ENCODE assay signal across 1 cellular context in genomic region chr9:99000480-99001395, GRCh38.
TF ChIP-seq lines count a peak whose summit lies in the region.

No MANE protein-coding gene starts in this region.

TF ChIP-seq in WTC11, 78 proteins besides CTCF, POLR2A, EP300 and RAD21 (continued from another document):
- TF ChIP-seq, protein P1, sequence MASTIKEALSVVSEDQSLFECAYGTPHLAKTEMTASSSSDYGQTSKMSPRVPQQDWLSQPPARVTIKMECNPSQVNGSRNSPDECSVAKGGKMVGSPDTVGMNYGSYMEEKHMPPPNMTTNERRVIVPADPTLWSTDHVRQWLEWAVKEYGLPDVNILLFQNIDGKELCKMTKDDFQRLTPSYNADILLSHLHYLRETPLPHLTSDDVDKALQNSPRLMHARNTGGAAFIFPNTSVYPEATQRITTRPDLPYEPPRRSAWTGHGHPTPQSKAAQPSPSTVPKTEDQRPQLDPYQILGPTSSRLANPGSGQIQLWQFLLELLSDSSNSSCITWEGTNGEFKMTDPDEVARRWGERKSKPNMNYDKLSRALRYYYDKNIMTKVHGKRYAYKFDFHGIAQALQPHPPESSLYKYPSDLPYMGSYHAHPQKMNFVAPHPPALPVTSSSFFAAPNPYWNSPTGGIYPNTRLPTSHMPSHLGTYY (CRISPR knock-in tag; IDR thresholded peaks at IDR 0.05) = no peak
- no peak for TF ChIP-seq NFATC4 (CRISPR knock-in tag; IDR thresholded peaks at IDR 0.05)
- TF ChIP-seq TP53 (CRISPR knock-in tag; IDR thresholded peaks at IDR 0.05) = no peak
- TF ChIP-seq FOXP1 (CRISPR knock-in tag; IDR thresholded peaks at IDR 0.05; ENCODE audit: borderline replicate concordance) = no peak
- no peak for TF ChIP-seq IRF2 (CRISPR knock-in tag; IDR thresholded peaks at IDR 0.05; ENCODE audit: borderline replicate concordance, low read depth)
TF ChIP-seq in WTC11: peak in this region for 0.
